11 cellular contexts compared by ENCODE assay signal in the genomic region with DNA sequence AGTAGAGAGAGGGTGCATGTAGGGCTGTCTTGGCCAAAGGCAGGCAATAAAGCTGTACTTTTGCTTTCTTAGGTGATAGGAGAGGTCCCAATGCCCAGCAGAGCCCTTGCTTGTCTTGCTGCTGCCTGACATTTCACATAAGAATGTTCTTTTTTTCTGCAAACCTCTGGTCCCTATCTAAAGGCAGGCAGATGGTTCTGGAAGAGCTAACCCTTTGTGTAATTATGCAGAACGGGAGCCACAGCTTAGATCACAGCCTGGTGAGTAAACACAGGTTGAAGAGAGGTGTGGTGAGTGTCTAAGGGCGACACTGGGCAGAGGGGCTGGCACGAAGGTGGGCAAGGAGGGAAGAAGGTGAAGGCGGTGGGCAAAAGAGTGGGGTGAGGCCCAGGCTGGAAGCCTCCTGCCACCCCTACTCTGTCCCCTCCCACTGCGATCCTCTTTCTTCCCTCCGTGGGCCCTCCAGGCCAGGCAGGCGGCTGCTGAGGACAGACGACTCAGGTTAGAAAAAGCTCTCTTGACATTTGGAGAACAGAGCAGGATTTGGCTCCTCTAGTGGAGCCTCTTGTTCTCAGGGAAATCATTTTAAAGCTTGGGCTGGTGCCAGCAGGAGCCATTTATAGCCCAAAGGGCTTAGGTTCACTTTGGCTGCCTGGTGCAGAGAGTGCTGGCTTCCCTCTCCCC. TPM values are rescaled to one million over a fixed set of nuclear protein-coding genes. Genes with fewer than 3 reads are reported as not detected.
DNase-seq lines count a peak whose midpoint lies in the region; ATAC-seq and TF ChIP-seq lines count a peak whose summit lies in the region.
"Had no signal": no experiment of that assay in that cellular context is flagged by ENCODE, and none has a peak within 500 bp of the region (broad histone marks: within the 10 kb centered on the region; RNA-seq: fewer than 3 reads in every experiment).

No MANE protein-coding gene starts in this region.

- H3K4me1 ChIP-seq in mesendoderm (ENCODE audit: control insufficient read depth, low read depth, low read length) = no peaks in the 10 kb centered on the region
- H3K4me1 ChIP-seq: right lobe of liver had no signal

- in situ Hi-C loops in brain microvascular endothelial cell (cut with HindIII; ENCODE audit: low pct_ligation_motif_present, low sequenced_read_pairs) = no loop called here

- H3K36me3 ChIP-seq in brain microvascular endothelial cell (replicated peaks) (no peaks in the 10 kb centered on the region), mesendoderm (ENCODE audit: control insufficient read depth, insufficient read depth, low read length) (no peaks in the 10 kb centered on the region)
- H3K36me3 ChIP-seq: right lobe of liver had no signal

- WGBS in mesendoderm (ENCODE audit: extremely low coverage, insufficient coverage, low lambda C conversion rate) = no CpG with 5 or more reads among the region's 8 CpGs

- ATAC-seq in HG03135 (IDR thresholded peaks at IDR 0.05; ENCODE audit: unreplicated experiment) = no peak

- no peak overlapping the region for H3K18ac ChIP-seq in mesendoderm (ENCODE audit: low read length)

- H2BK120ac ChIP-seq in mesendoderm (ENCODE audit: low read depth, low read length) = no peak overlapping the region

- no peak overlapping the region for H2BK15ac ChIP-seq in mesendoderm (replicated peaks; ENCODE audit: low read depth)

- no peak overlapping the region for H4K5ac ChIP-seq in mesendoderm (ENCODE audit: low read length)

- no peak overlapping the region for H2BK5ac ChIP-seq in mesendoderm (ENCODE audit: low read length)

- no peak overlapping the region for H3K9ac ChIP-seq in mesendoderm (ENCODE audit: low read length)

- no peak overlapping the region for H3K56ac ChIP-seq in mesendoderm (ENCODE audit: low read length)

- no peak overlapping the region for H2AK5ac ChIP-seq in mesendoderm (ENCODE audit: low read length)

- no peak overlapping the region for H3K27ac ChIP-seq in brain microvascular endothelial cell
- no peak overlapping the region for H3K27ac ChIP-seq in mesendoderm (ENCODE audit: low read depth, low read length)
- H3K27ac ChIP-seq: right lobe of liver had no signal

- DNase-seq in DMS153 (lab: John Stamatoyannopoulos, UW) (peak; percentile 83), NCI-H2029 treated with DMSO at 0.1 percent for 48 hours (lab: John Stamatoyannopoulos, UW) (peak; percentile 93), brain microvascular endothelial cell (peak; percentile 7), mesendoderm (peak; percentile 27), NK-92 (lab: John Stamatoyannopoulos, UW; ENCODE audit: unreplicated experiment) (no peak), NOMO-1 (lab: John Stamatoyannopoulos, UW; ENCODE audit: unreplicated experiment in 2 of 2) (no peak)
- no peak for DNase-seq in stimulated activated CD4-positive, alpha-beta T cell treated with anti-CD3 and anti-CD28 coated beads, Interleukin-4, amount 100 ng/mL, for 4 hours
- DNase-seq: activated CD4-positive, alpha-beta T cell treated with anti-CD3 and anti-CD28 coated beads, Interleukin-2, amount 50 U/mL, for 1 hour; NCI-H1048; right lobe of liver had no signal

- peak; percentile 4 for TF ChIP-seq CTCF in brain microvascular endothelial cell (IDR thresholded peaks at IDR 0.05; ENCODE audit: low read depth, low read length, missing control alignments)

- no peak overlapping the region for H3K23ac ChIP-seq in mesendoderm (ENCODE audit: low read length)

- H3K4me3 ChIP-seq in brain microvascular endothelial cell (ENCODE audit: low read depth, low read length) (no peak overlapping the region), mesendoderm (ENCODE audit: low read length) (no peak overlapping the region)
- H3K4me3 ChIP-seq: right lobe of liver had no signal

- no peaks in the 10 kb centered on the region for H3K79me1 ChIP-seq in mesendoderm (ENCODE audit: low read length)

- no peaks in the 10 kb centered on the region for H3K79me2 ChIP-seq in mesendoderm (ENCODE audit: control insufficient read depth, insufficient read depth, low read length)

- no peak overlapping the region for H4K8ac ChIP-seq in mesendoderm (ENCODE audit: low read depth, low read length)

- H3K4me2 ChIP-seq in mesendoderm (ENCODE audit: low read length) = no peak overlapping the region

- H3K27me3 ChIP-seq in brain microvascular endothelial cell (replicated peaks) (peaks cover 7% of the 10 kb centered on the region), mesendoderm (ENCODE audit: insufficient read depth, low read length, poor library complexity) (no peaks in the 10 kb centered on the region)
- H3K27me3 ChIP-seq: right lobe of liver had no signal

- no peak overlapping the region for H3K4ac ChIP-seq in mesendoderm (ENCODE audit: low read depth, low read length)

RNA-seq across cellular contexts. Expression of a gene that starts 42.8 kb away (rescaled TPM):
- 0.27 TPM for polyA plus RNA-seq in mesendoderm (2013, experiment 1 of 2)
- 0.29 TPM for polyA plus RNA-seq in mesendoderm (2013, experiment 2 of 2)

Comparison
In these comparisons a context has a peak if more than half of its experiments do, and no peak if none do; other contexts are left out.
1. DNase-seq: peak in DMS153 (single experiment), NCI-H2029 treated with DMSO at 0.1 percent for 48 hours (single experiment), brain microvascular endothelial cell (single experiment) and mesendoderm (single experiment); none in NK-92 (single experiment), NOMO-1 (0 of 2) and stimulated activated CD4-positive, alpha-beta T cell treated with anti-CD3 and anti-CD28 coated beads, Interleukin-4, amount 100 ng/mL, for 4 hours (0 of 2).